In genomic region chr3:119937229-119937628, GRCh38 we compare ENCODE assay signal across 8 cellular contexts.
A peak's percentile ranks its signal among the peaks of the same experiment; 100 is the strongest.
DNase-seq lines count a peak whose midpoint lies in the region; ATAC-seq, FAIRE-seq and TF ChIP-seq lines count a peak whose summit lies in the region.

No MANE protein-coding gene starts in this region.

- H3K27me3 ChIP-seq in GM23338 (ENCODE audit: insufficient read depth) (no peaks in the 10 kb centered on the region), OCI-LY1 (ENCODE audit: insufficient read depth, low read length) (no peaks in the 10 kb centered on the region)

- no peaks in the 10 kb centered on the region for H3K9me3 Mint-ChIP-seq in GM23338
- H3K9me3 Mint-ChIP-seq in immature natural killer cell: no peaks in the 10 kb centered on the region

- H3K4me3 ChIP-seq in GM23338 (no peak overlapping the region), OCI-LY1 (ENCODE audit: low read depth, low read length, poor library complexity, severe bottlenecking) (peak overlapping the region; percentile 47)

- no peak for FAIRE-seq in frontal cortex (lab: Jason Lieb, UNC)

- no peak for DNase-seq in GM23338 (ENCODE audit: low spot score)
- peak; percentile 46 to 64 (median 62) for DNase-seq in immature natural killer cell
- DNase-seq in T-helper 9 cell: no peak
- DNase-seq in putamen (ENCODE audit: low spot score): no peak
- DNase-seq in frontal cortex (ENCODE audit: low spot score in 2 of 2): no peak
- DNase-seq in SW480 (ENCODE audit: low spot score): no peak

- H3K36me3 ChIP-seq in GM23338 (ENCODE audit: insufficient read depth) (no peaks in the 10 kb centered on the region), OCI-LY1 (ENCODE audit: insufficient read depth, low read length) (0 out of 2 replicates have a peak, but pooled peaks cover 3% of the 10 kb centered on the region)

- H3K9ac ChIP-seq in OCI-LY1 (ENCODE audit: low read length): peak overlapping the region; percentile 20; the same call in 1 of the 2 replicates

- H3K9me3 ChIP-seq in OCI-LY1 (ENCODE audit: low read length): no peaks in the 10 kb centered on the region

- TF ChIP-seq POLR2A in GM18505 (IDR thresholded peaks at IDR 0.05; ENCODE audit: borderline replicate concordance, extremely low read depth, insufficient read depth, insufficient read length): no peak

- H3K36me3 Mint-ChIP-seq in GM23338 (ENCODE audit: low read depth) (no peaks in the 10 kb centered on the region), immature natural killer cell (no peaks in the 10 kb centered on the region)

- ATAC-seq in GM18505 (IDR thresholded peaks at IDR 0.05; ENCODE audit: unreplicated experiment): peak; percentile 99
- peak; percentile 44; the same call in 1 of the 3 replicates for ATAC-seq in GM23338

- H3K27ac Mint-ChIP-seq in GM23338 (no peak overlapping the region), immature natural killer cell (peak overlapping the region in 4 of 6 donors; percentile 15 to 69 (median 22))

- H3K27ac ChIP-seq in GM23338 (ENCODE audit: low read depth) (no peak overlapping the region), OCI-LY1 (ENCODE audit: low read depth, low read length, poor library complexity, severe bottlenecking) (no peak overlapping the region)

- H4K20me1 ChIP-seq in GM23338 (replicated peaks; ENCODE audit: insufficient read depth) (no peaks in the 10 kb centered on the region), OCI-LY1 (ENCODE audit: insufficient read depth, low read length) (no peaks in the 10 kb centered on the region)

- H3K9me2 ChIP-seq in GM23338 (ENCODE audit: insufficient read depth): no peaks in the 10 kb centered on the region
- H3K9me2 ChIP-seq in OCI-LY1 (ENCODE audit: low read depth, low read length): no peaks in the 10 kb centered on the region

- no peak for TF ChIP-seq CTCF in GM23338 (conservative IDR thresholded peaks at IDR 0.05; ENCODE audit: low read depth in 2 of 2)
- no peak for TF ChIP-seq CTCF in OCI-LY1 (IDR thresholded peaks at IDR 0.05; ENCODE audit: low read length)

- H3F3A ChIP-seq in GM23338 (replicated peaks; ENCODE audit: low read depth): no peaks in the 10 kb centered on the region
- no peaks in the 10 kb centered on the region for H3F3A ChIP-seq in OCI-LY1 (ENCODE audit: insufficient read depth, low read length)

- H3K4me1 Mint-ChIP-seq in GM23338 (peaks cover 6% of the 10 kb centered on the region; the same call in 2 of the 3 replicates), immature natural killer cell (peaks cover 42 to 67% of the 10 kb centered on the region in 2 donors)

- H3K27me3 Mint-ChIP-seq in GM23338 (ENCODE audit: insufficient read depth, low read depth, poor library complexity) (peaks cover 2% of the 10 kb centered on the region), immature natural killer cell (ENCODE audit: low read depth in 3 of 3) (peaks cover 0 to 2% (median 0%) of the 10 kb centered on the region in 3 donors)

- H3K4me2 ChIP-seq in GM23338 (no peak overlapping the region), OCI-LY1 (ENCODE audit: low read length) (peak overlapping the region; percentile 57)

- H3K79me2 ChIP-seq in GM23338 (replicated peaks; ENCODE audit: insufficient read depth): peaks cover 67% of the 10 kb centered on the region
- H3K79me2 ChIP-seq in OCI-LY1 (ENCODE audit: insufficient read depth, low read length): peaks cover 42% of the 10 kb centered on the region

- H3K4me3 Mint-ChIP-seq in GM23338 (no peak overlapping the region), immature natural killer cell (peak overlapping the region; percentile 43 to 61 (median 57))

- no peaks in the 10 kb centered on the region for H3K4me1 ChIP-seq in GM23338 (ENCODE audit: insufficient read depth)
- peaks cover 16% of the 10 kb centered on the region for H3K4me1 ChIP-seq in OCI-LY1 (ENCODE audit: insufficient read depth, low read length, severe bottlenecking)

- H2AFZ ChIP-seq in GM23338 (no peak overlapping the region), OCI-LY1 (ENCODE audit: low read length) (no peak overlapping the region)

TF ChIP-seq in GM23338, 12 proteins besides CTCF, POLR2A, EP300 and RAD21:
- TF ChIP-seq ZNF331 (CRISPR knock-in tag; IDR thresholded peaks at IDR 0.05; ENCODE audit: low read depth) (no peak), ZNF114 (CRISPR knock-in tag; IDR thresholded peaks at IDR 0.05) (no peak)
- TF ChIP-seq, protein P1, sequence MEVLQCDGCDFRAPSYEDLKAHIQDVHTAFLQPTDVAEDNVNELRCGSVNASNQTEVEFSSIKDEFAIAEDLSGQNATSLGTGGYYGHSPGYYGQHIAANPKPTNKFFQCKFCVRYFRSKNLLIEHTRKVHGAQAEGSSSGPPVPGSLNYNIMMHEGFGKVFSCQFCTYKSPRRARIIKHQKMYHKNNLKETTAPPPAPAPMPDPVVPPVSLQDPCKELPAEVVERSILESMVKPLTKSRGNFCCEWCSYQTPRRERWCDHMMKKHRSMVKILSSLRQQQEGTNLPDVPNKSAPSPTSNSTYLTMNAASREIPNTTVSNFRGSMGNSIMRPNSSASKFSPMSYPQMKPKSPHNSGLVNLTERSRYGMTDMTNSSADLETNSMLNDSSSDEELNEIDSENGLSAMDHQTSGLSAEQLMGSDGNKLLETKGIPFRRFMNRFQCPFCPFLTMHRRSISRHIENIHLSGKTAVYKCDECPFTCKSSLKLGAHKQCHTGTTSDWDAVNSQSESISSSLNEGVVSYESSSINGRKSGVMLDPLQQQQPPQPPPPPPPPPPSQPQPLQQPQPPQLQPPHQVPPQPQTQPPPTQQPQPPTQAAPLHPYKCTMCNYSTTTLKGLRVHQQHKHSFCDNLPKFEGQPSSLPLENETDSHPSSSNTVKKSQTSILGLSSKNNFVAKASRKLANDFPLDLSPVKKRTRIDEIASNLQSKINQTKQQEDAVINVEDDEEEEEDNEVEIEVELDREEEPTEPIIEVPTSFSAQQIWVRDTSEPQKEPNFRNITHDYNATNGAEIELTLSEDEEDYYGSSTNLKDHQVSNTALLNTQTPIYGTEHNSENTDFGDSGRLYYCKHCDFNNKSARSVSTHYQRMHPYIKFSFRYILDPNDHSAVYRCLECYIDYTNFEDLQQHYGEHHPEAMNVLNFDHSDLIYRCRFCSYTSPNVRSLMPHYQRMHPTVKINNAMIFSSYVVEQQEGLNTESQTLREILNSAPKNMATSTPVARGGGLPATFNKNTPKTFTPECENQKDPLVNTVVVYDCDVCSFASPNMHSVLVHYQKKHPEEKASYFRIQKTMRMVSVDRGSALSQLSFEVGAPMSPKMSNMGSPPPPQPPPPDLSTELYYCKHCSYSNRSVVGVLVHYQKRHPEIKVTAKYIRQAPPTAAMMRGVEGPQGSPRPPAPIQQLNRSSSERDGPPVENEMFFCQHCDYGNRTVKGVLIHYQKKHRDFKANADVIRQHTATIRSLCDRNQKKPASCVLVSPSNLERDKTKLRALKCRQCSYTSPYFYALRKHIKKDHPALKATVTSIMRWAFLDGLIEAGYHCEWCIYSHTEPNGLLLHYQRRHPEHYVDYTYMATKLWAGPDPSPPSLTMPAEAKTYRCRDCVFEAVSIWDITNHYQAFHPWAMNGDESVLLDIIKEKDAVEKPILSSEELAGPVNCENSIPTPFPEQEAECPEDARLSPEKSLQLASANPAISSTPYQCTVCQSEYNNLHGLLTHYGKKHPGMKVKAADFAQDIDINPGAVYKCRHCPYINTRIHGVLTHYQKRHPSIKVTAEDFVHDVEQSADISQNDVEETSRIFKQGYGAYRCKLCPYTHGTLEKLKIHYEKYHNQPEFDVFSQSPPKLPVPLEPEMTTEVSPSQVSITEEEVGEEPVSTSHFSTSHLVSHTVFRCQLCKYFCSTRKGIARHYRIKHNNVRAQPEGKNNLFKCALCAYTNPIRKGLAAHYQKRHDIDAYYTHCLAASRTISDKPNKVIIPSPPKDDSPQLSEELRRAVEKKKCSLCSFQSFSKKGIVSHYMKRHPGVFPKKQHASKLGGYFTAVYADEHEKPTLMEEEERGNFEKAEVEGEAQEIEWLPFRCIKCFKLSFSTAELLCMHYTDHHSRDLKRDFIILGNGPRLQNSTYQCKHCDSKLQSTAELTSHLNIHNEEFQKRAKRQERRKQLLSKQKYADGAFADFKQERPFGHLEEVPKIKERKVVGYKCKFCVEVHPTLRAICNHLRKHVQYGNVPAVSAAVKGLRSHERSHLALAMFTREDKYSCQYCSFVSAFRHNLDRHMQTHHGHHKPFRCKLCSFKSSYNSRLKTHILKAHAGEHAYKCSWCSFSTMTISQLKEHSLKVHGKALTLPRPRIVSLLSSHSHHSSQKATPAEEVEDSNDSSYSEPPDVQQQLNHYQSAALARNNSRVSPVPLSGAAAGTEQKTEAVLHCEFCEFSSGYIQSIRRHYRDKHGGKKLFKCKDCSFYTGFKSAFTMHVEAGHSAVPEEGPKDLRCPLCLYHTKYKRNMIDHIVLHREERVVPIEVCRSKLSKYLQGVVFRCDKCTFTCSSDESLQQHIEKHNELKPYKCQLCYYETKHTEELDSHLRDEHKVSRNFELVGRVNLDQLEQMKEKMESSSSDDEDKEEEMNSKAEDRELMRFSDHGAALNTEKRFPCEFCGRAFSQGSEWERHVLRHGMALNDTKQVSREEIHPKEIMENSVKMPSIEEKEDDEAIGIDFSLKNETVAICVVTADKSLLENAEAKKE (CRISPR knock-in tag; IDR thresholded peaks at IDR 0.05): no peak
- TF ChIP-seq, protein P2, sequence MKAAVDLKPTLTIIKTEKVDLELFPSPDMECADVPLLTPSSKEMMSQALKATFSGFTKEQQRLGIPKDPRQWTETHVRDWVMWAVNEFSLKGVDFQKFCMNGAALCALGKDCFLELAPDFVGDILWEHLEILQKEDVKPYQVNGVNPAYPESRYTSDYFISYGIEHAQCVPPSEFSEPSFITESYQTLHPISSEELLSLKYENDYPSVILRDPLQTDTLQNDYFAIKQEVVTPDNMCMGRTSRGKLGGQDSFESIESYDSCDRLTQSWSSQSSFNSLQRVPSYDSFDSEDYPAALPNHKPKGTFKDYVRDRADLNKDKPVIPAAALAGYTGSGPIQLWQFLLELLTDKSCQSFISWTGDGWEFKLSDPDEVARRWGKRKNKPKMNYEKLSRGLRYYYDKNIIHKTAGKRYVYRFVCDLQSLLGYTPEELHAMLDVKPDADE (IDR thresholded peaks at IDR 0.05): no peak

Comparison
In these comparisons a context has a peak if more than half of its experiments do, and no peak if none do; other contexts are left out.
1. DNase-seq: peak in immature natural killer cell (3 of 3); none in GM23338 (single experiment), T-helper 9 cell (single experiment), putamen (single experiment), frontal cortex (0 of 2) and SW480 (single experiment).